Comparison of ENCODE assay signal across 29 cellular contexts in genomic region chr10:108957681-108958080, GRCh38.
DNase-seq lines count a peak whose midpoint lies in the region; ATAC-seq and TF ChIP-seq lines count a peak whose summit lies in the region.
"Had no signal": no experiment of that assay in that cellular context is flagged by ENCODE, and none has a peak within 500 bp of the region (broad histone marks: within the 10 kb centered on the region; RNA-seq: fewer than 3 reads in every experiment).

No MANE protein-coding gene starts in this region.

- H3K36me3 Mint-ChIP-seq in MCF 10A (ENCODE audit: insufficient read depth, unreplicated experiment): no peaks in the 10 kb centered on the region
- H3K36me3 Mint-ChIP-seq: activated CD4-positive, alpha-beta memory T cell treated with anti-CD3 and anti-CD28 coated beads for 36 hours; CD14-positive monocyte had no signal

- no peaks in the 10 kb centered on the region for H3K9me3 ChIP-seq in breast epithelium
- no peaks in the 10 kb centered on the region for H3K9me3 ChIP-seq in adipocyte (ENCODE audit: control insufficient read depth, low read length)
- H3K9me3 ChIP-seq in lung (ENCODE audit: control insufficient read depth in 2 of 2, insufficient read depth in 1 of 2, low read length in 1 of 2): no peaks in the 10 kb centered on the region
- H3K9me3 ChIP-seq: body of pancreas, Caco-2, tibial artery had no signal

- H3K4me1 ChIP-seq in breast epithelium (no peaks in the 10 kb centered on the region), adipocyte (ENCODE audit: control insufficient read depth, insufficient read depth, low read length) (no peaks in the 10 kb centered on the region), lung (ENCODE audit: control insufficient read depth in 2 of 2, insufficient read depth in 2 of 2, low read length in 2 of 2) (no peaks in the 10 kb centered on the region)
- H3K4me1 ChIP-seq: body of pancreas, Caco-2, Peyer's patch, stomach, tibial artery had no signal

- WGBS in lung, 2 donors: 66 to 74% methylated on average over 3 of the region's 3 CpGs

- H3K27ac Mint-ChIP-seq in MCF 10A (ENCODE audit: low read depth, unreplicated experiment): peak overlapping the region; percentile 20
- H3K27ac Mint-ChIP-seq: activated CD4-positive, alpha-beta memory T cell treated with anti-CD3 and anti-CD28 coated beads for 36 hours; activated T-cell treated with anti-CD3 and anti-CD28 coated beads, Interleukin-2, amount 50 U/mL, for 72 hours; CD14-positive monocyte had no signal

- POLR2A ChIA-PET in MCF 10A (lab: Yijun Ruan, JAX): no interaction called here

- H3K9me3 Mint-ChIP-seq in MCF 10A (ENCODE audit: unreplicated experiment): no peaks in the 10 kb centered on the region

- CTCF ChIA-PET in MCF 10A (lab: Yijun Ruan, JAX): interaction anchor here (0.6 to 0.7 kb wide), 4 partner anchors 42 to 909 kb away, joined by 3 to 4 read pairs (median 4); no protein-coding TSS in a partner anchor

- BruUV-seq in MCF 10A (replicated peaks; lab: Mats Ljungman, UMichigan): no TSS peak

- no peak overlapping the region for H3K9ac ChIP-seq in adipocyte (ENCODE audit: low read length)

- H3K4me3 Mint-ChIP-seq in MCF 10A (ENCODE audit: unreplicated experiment): no peak overlapping the region
- H3K4me3 Mint-ChIP-seq: activated CD4-positive, alpha-beta memory T cell treated with anti-CD3 and anti-CD28 coated beads for 36 hours; activated T-cell treated with anti-CD3 and anti-CD28 coated beads, Interleukin-2, amount 50 U/mL, for 72 hours; CD14-positive monocyte had no signal

- H3K4me3 ChIP-seq in breast epithelium (no peak overlapping the region), adipocyte (ENCODE audit: low read length) (no peak overlapping the region), lung (no peak overlapping the region)
- H3K4me3 ChIP-seq: body of pancreas, dorsolateral prefrontal cortex, Peyer's patch, stomach, tibial artery had no signal

- no peak for TF ChIP-seq CTCF in MCF 10A (IDR thresholded peaks at IDR 0.05; ENCODE audit: unreplicated experiment)
- TF ChIP-seq CTCF in breast epithelium (IDR thresholded peaks at IDR 0.05): no peak
- no peak for TF ChIP-seq CTCF in lung (IDR thresholded peaks at IDR 0.05; ENCODE audit: control extremely low read depth, extremely low read depth)

- H3K27me3 ChIP-seq in breast epithelium: no peaks in the 10 kb centered on the region
- H3K27me3 ChIP-seq in adipocyte (replicated peaks; ENCODE audit: control insufficient read depth, insufficient read depth, low read length): no peaks in the 10 kb centered on the region
- H3K27me3 ChIP-seq in lung (ENCODE audit: control insufficient read depth, insufficient read depth): no peaks in the 10 kb centered on the region
- H3K27me3 ChIP-seq: body of pancreas, dorsolateral prefrontal cortex, Peyer's patch, stomach, tibial artery had no signal

- DNase-seq in MCF 10A (ENCODE audit: unreplicated experiment) (peak; percentile 33), breast epithelium (ENCODE audit: low spot score in 2 of 2) (no peak), adipocyte (ENCODE audit: low read depth) (peak; percentile 54), lung (ENCODE audit: low spot score) (no peak), DMS79 treated with DMSO at 0.1 percent for 48 hours (lab: John Stamatoyannopoulos, UW) (no peak), epidermal melanocyte (ENCODE audit: insufficient read length, low spot score) (no peak), mesenteric fat pad (ENCODE audit: low spot score) (no peak)
- DNase-seq: activated CD4-positive, alpha-beta memory T cell treated with anti-CD3 and anti-CD28 coated beads for 36 hours; activated CD4-positive, CD25-positive, alpha-beta regulatory T cell treated with anti-CD3 and anti-CD28 coated beads, Interleukin-2, amount 50 U/mL, for 72 hours; activated T-cell treated with anti-CD3 and anti-CD28 coated beads, Interleukin-2, amount 50 U/mL, for 72 hours; Caco-2; dorsolateral prefrontal cortex; GF-D8; H7; left colon; mesenchymal stem cell; NCI-H2107; NCI-H446; NCI-H748 treated with DMSO at 0.1 percent for 48 hours; Peyer's patch; right cardiac atrium; SIG-M5; stomach had no signal

- ATAC-seq in lung (ENCODE audit: insufficient read depth, low FRiP score) (peak; percentile 29), GM19351 (IDR thresholded peaks at IDR 0.05; ENCODE audit: unreplicated experiment) (no peak)
- ATAC-seq: activated T-cell treated with anti-CD3 and anti-CD28 coated beads, Interleukin-2, amount 50 U/mL, for 72 hours; body of pancreas; HepG2; left colon had no signal

- no peak overlapping the region for H3K27ac ChIP-seq in breast epithelium
- H3K27ac ChIP-seq in lung (ENCODE audit: low read depth in 1 of 2, low read length in 1 of 2): no peak overlapping the region
- H3K27ac ChIP-seq: 22Rv1, body of pancreas, dorsolateral prefrontal cortex, Peyer's patch, stomach, tibial artery had no signal

- intact Hi-C loops in MCF 10A (cut with micrococcal nuclease) (no loop called here), breast epithelium (cut with DNase I; ENCODE audit: low total_unique reads) (no loop called here)

- peaks cover 17% of the 10 kb centered on the region for H3K4me1 Mint-ChIP-seq in MCF 10A (ENCODE audit: insufficient read depth, unreplicated experiment)
- H3K4me1 Mint-ChIP-seq: CD14-positive monocyte had no signal

- no peaks in the 10 kb centered on the region for H3K27me3 Mint-ChIP-seq in MCF 10A (ENCODE audit: insufficient read depth, unreplicated experiment)
- H3K27me3 Mint-ChIP-seq: activated CD4-positive, alpha-beta memory T cell treated with anti-CD3 and anti-CD28 coated beads for 36 hours had no signal

- no peak for TF ChIP-seq POLR2A in breast epithelium (IDR thresholded peaks at IDR 0.05)

- H3K36me3 ChIP-seq in breast epithelium (no peaks in the 10 kb centered on the region), adipocyte (ENCODE audit: control insufficient read depth, insufficient read depth, low read length, severe bottlenecking) (no peaks in the 10 kb centered on the region), lung (ENCODE audit: control insufficient read depth in 2 of 2, insufficient read depth in 2 of 2, low read length in 2 of 2) (no peaks in the 10 kb centered on the region)
- H3K36me3 ChIP-seq: Peyer's patch, stomach, tibial artery had no signal

Comparison
In these comparisons a context has a peak if more than half of its experiments do, and no peak if none do; other contexts are left out.
1. DNase-seq: peak in MCF 10A (single experiment) and adipocyte (single experiment); none in breast epithelium (0 of 2), lung (single experiment), DMS79 treated with DMSO at 0.1 percent for 48 hours (single experiment), epidermal melanocyte (single experiment) and mesenteric fat pad (single experiment).